In the genomic region with DNA sequence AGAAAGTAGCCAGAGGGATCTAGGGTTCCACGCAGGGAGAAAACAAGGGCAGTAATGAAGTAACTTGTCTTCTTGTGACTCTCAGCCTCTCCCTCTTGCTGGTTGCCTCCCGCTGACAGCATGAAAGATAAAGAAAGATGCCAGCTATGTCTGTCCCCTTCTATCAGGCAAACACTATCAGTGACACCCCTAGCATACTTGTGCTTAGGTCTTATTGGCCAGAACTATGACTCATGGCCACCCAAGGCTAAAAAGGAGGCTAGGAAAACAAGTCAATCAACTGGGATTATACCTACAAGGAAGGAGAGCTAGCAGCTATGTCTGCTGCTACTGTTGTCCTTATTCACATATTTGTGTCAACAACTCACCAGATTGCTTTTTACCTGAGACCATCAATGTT, we compare ENCODE assay signal across 1 cellular context.
TF ChIP-seq lines count a peak whose summit lies in the region.

No MANE protein-coding gene starts in this region.

TF ChIP-seq in HepG2, 621 proteins besides CTCF, POLR2A, EP300 and RAD21 (continued from another document):
- TF ChIP-seq ZSCAN21 (CRISPR knock-in tag; IDR thresholded peaks at IDR 0.05; ENCODE audit: borderline replicate concordance) (no peak), ZNF570 (CRISPR knock-in tag; IDR thresholded peaks at IDR 0.05; ENCODE audit: borderline replicate concordance) (no peak), PAXIP1 (CRISPR knock-in tag; conservative IDR thresholded peaks at IDR 0.05) (no peak), ZBTB7A (CRISPR knock-in tag; IDR thresholded peaks at IDR 0.05) (no peak), ZNF44 (CRISPR knock-in tag; IDR thresholded peaks at IDR 0.05) (no peak), TEAD3 (CRISPR knock-in tag; optimal IDR thresholded peaks at IDR 0.05; ENCODE audit: borderline replicate concordance) (peak; percentile 20), ZNF33A (CRISPR knock-in tag; IDR thresholded peaks at IDR 0.05; ENCODE audit: borderline replicate concordance) (no peak), GATAD2A (CRISPR knock-in tag; IDR thresholded peaks at IDR 0.05) (0 out of 2 replicates have a peak, but pooled peaks have one; percentile 28), ZNF644 (CRISPR knock-in tag; IDR thresholded peaks at IDR 0.05; ENCODE audit: low read depth) (peak; percentile 35; the same call in 1 of the 2 replicates), ZNF607 (CRISPR knock-in tag; IDR thresholded peaks at IDR 0.05; ENCODE audit: borderline replicate concordance) (no peak), JARID2 (CRISPR knock-in tag; IDR thresholded peaks at IDR 0.05; ENCODE audit: insufficient replicate concordance) (no peak), ARID5B (CRISPR knock-in tag; IDR thresholded peaks at IDR 0.05) (0 out of 2 replicates have a peak, but pooled peaks have one; percentile 31), ZNF451 (CRISPR knock-in tag; IDR thresholded peaks at IDR 0.05) (no peak), BCL3 (CRISPR knock-in tag; IDR thresholded peaks at IDR 0.05) (no peak), NR3C1 (CRISPR knock-in tag; IDR thresholded peaks at IDR 0.05) (no peak), TARDBP (CRISPR knock-in tag; IDR thresholded peaks at IDR 0.05) (no peak), ZMYM4 (CRISPR knock-in tag; IDR thresholded peaks at IDR 0.05) (no peak), FOSL2 (CRISPR knock-in tag; IDR thresholded peaks at IDR 0.05) (peak; percentile 85), SNRNP70 (IDR thresholded peaks at IDR 0.05; ENCODE audit: low read depth, low read length) (no peak), RARA (CRISPR knock-in tag; IDR thresholded peaks at IDR 0.05) (0 out of 2 replicates have a peak, but pooled peaks have one; percentile 7), CREM (IDR thresholded peaks at IDR 0.05) (no peak), CREM (CRISPR knock-in tag; IDR thresholded peaks at IDR 0.05) (no peak), ZSCAN30 (CRISPR knock-in tag; IDR thresholded peaks at IDR 0.05) (no peak), ZBTB21 (CRISPR knock-in tag; IDR thresholded peaks at IDR 0.05) (no peak), ZNF878 (CRISPR knock-in tag; IDR thresholded peaks at IDR 0.05) (no peak), HNRNPLL (IDR thresholded peaks at IDR 0.05; ENCODE audit: low read depth, low read length, poor library complexity, severe bottlenecking) (no peak), MXI1 (IDR thresholded peaks at IDR 0.05; ENCODE audit: borderline replicate concordance, low read depth, low read length) (no peak), SP4 (CRISPR knock-in tag; IDR thresholded peaks at IDR 0.05) (no peak), MAFF (IDR thresholded peaks at IDR 0.05; ENCODE audit: low read depth, low read length) (no peak), POLR2AphosphoS5 (IDR thresholded peaks at IDR 0.05; ENCODE audit: low read depth, low read length) (no peak), ATF1 (CRISPR knock-in tag; IDR thresholded peaks at IDR 0.05) (no peak)
- TF ChIP-seq, protein P1, sequence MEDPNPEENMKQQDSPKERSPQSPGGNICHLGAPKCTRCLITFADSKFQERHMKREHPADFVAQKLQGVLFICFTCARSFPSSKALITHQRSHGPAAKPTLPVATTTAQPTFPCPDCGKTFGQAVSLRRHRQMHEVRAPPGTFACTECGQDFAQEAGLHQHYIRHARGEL (CRISPR knock-in tag; IDR thresholded peaks at IDR 0.05), result no peak
